In genomic region chr4:184401397-184402171, GRCh38 we compare ENCODE assay signal across 1 cellular context.
A peak's percentile ranks its signal among the peaks of the same experiment; 100 is the strongest.
TF ChIP-seq lines count a peak whose summit lies in the region.

No MANE protein-coding gene starts in this region.

TF ChIP-seq in WTC11, 78 proteins besides CTCF, POLR2A, EP300 and RAD21 (continued from another document):
- TF ChIP-seq ARID4B (CRISPR knock-in tag; IDR thresholded peaks at IDR 0.05; ENCODE audit: borderline replicate concordance) (no peak), SMAD3 (CRISPR knock-in tag; IDR thresholded peaks at IDR 0.05; ENCODE audit: borderline replicate concordance) (no peak), GTF2I (CRISPR knock-in tag; conservative IDR thresholded peaks at IDR 0.05) (no peak), ZBTB21 (CRISPR knock-in tag; IDR thresholded peaks at IDR 0.05; ENCODE audit: borderline replicate concordance) (0 out of 2 replicates have a peak, but pooled peaks have one; percentile 20)
